In genomic region chr22:44399196-44399837, GRCh38 we compare ENCODE assay signal across 21 cellular contexts.
DNase-seq lines count a peak whose midpoint lies in the region; ATAC-seq and TF ChIP-seq lines count a peak whose summit lies in the region.
"Had no signal": no experiment of that assay in that cellular context is flagged by ENCODE, and none has a peak within 500 bp of the region (broad histone marks: within the 10 kb centered on the region; RNA-seq: fewer than 3 reads in every experiment).

No MANE protein-coding gene starts in this region.

- H3K27ac ChIP-seq in Peyer's patch (no peak overlapping the region), testis (no peak overlapping the region)
- H3K27ac ChIP-seq: brain microvascular endothelial cell, C4-2B, GM23248, neural progenitor cell had no signal

- intact Hi-C loops in testis (cut with DNase I; ENCODE audit: low total_unique reads) = no loop called here

- H3K9me3 ChIP-seq in Peyer's patch (no peaks in the 10 kb centered on the region), testis (no peaks in the 10 kb centered on the region)
- H3K9me3 ChIP-seq: mucosa of descending colon, SK-N-SH had no signal

- no peak for ATAC-seq in left lobe of liver
- ATAC-seq in GM21447 (IDR thresholded peaks at IDR 0.05; ENCODE audit: unreplicated experiment) = no peak
- ATAC-seq: activated T-cell treated with anti-CD3 and anti-CD28 coated beads, Interleukin-2, amount 50 U/mL, for 72 hours; mucosa of descending colon had no signal

- WGBS in testis, 2 donors = 89 to 93% methylated on average over 12 of the region's 12 CpGs

- no peak for TF ChIP-seq CTCF in Peyer's patch (IDR thresholded peaks at IDR 0.05)
- TF ChIP-seq CTCF in testis (IDR thresholded peaks at IDR 0.05) = no peak

- H3K27me3 ChIP-seq in Peyer's patch (no peaks in the 10 kb centered on the region), testis (no peaks in the 10 kb centered on the region)
- H3K27me3 ChIP-seq: brain microvascular endothelial cell, neural progenitor cell had no signal

- H3K36me3 ChIP-seq in Peyer's patch (no peaks in the 10 kb centered on the region), testis (ENCODE audit: low read depth, missing control alignments) (no peaks in the 10 kb centered on the region)
- H3K36me3 ChIP-seq: brain microvascular endothelial cell, neural progenitor cell had no signal

- no peak overlapping the region for H3K4me3 ChIP-seq in Peyer's patch
- H3K4me3 ChIP-seq in testis = no peak overlapping the region
- H3K4me3 ChIP-seq: GM23248, mucosa of descending colon, neural progenitor cell had no signal

- H3K4me1 ChIP-seq in Peyer's patch = no peaks in the 10 kb centered on the region
- H3K4me1 ChIP-seq in testis = peaks cover 7% of the 10 kb centered on the region
- H3K4me1 ChIP-seq: neural progenitor cell had no signal

- no peak for TF ChIP-seq POLR2A in Peyer's patch (IDR thresholded peaks at IDR 0.05)
- TF ChIP-seq POLR2A in testis (IDR thresholded peaks at IDR 0.05) = no peak

- DNase-seq in activated naive CD4-positive, alpha-beta T cell treated with anti-CD3 and anti-CD28 coated beads, Interleukin-2, amount 50 U/mL, for 16 hours = peak; percentile 4
- DNase-seq in activated naive CD4-positive, alpha-beta T cell (lab: John Stamatoyannopoulos, UW) = no peak
- peak in 2 of 3 donors; percentile 4 to 7 for DNase-seq in Peyer's patch
- peak; percentile 15 for DNase-seq in left lobe of liver (ENCODE audit: low spot score)
- peak; percentile 2 for DNase-seq in testis
- DNase-seq in NCI-H82 (lab: John Stamatoyannopoulos, UW) = no peak
- DNase-seq in HuH-7 (ENCODE audit: low spot score) = no peak
- DNase-seq: activated CD4-positive, alpha-beta T cell treated with anti-CD3 and anti-CD28 coated beads, Interleukin-2, amount 50 U/mL, for 48 hours; activated T-cell treated with anti-CD3 and anti-CD28 coated beads, Interleukin-2, amount 50 U/mL, for 72 hours; brain microvascular endothelial cell; GM23248; immature natural killer cell; Kasumi-1; NCI-H1105; NCI-H2081 treated with DMSO at 0.1 percent for 48 hours; stimulated activated CD4-positive, alpha-beta T cell treated with anti-CD3 and anti-CD28 coated beads, Interleukin-12 subunit alpha, Interleukin-12 subunit beta, amount 100 ng/mL, for 4 hours had no signal

Comparison
In these comparisons a context has a peak if more than half of its experiments do, and no peak if none do; other contexts are left out.
1. DNase-seq: peak in activated naive CD4-positive, alpha-beta T cell treated with anti-CD3 and anti-CD28 coated beads, Interleukin-2, amount 50 U/mL, for 16 hours (single experiment), Peyer's patch (2 of 3), left lobe of liver (single experiment) and testis (single experiment); none in activated naive CD4-positive, alpha-beta T cell (0 of 4), NCI-H82 (single experiment) and HuH-7 (single experiment).